16 cellular contexts compared by ENCODE assay signal in genomic region chr1:4946343-4946742, GRCh38.
DNase-seq lines count a peak whose midpoint lies in the region; ATAC-seq, FAIRE-seq and TF ChIP-seq lines count a peak whose summit lies in the region.
"Had no signal": no experiment of that assay in that cellular context is flagged by ENCODE, and none has a peak within 500 bp of the region (broad histone marks: within the 10 kb centered on the region; RNA-seq: fewer than 3 reads in every experiment).

No MANE protein-coding gene starts in this region.

- TF ChIP-seq CTCF in IMR-90 (conservative IDR thresholded peaks at IDR 0.05; ENCODE audit: low read depth, low read length) (no peak), H1 (IDR thresholded peaks at IDR 0.05; ENCODE audit: control extremely low read depth in 1 of 3, insufficient read depth in 1 of 3, low read depth in 1 of 3, low read length in 3 of 3) (no peak), glutamatergic neuron (IDR thresholded peaks at IDR 0.05; ENCODE audit: partially characterized antibody, unreplicated experiment) (no peak), tibial nerve (IDR thresholded peaks at IDR 0.05) (no peak), GM23338 (conservative IDR thresholded peaks at IDR 0.05; ENCODE audit: low read depth in 2 of 2) (no peak)

- H3K27ac ChIP-seq in IMR-90 (ENCODE audit: insufficient read depth, low read length) (no peak overlapping the region), H1 (ENCODE audit: low read depth, low read length) (no peak overlapping the region), trophoblast cell (ENCODE audit: low read depth, low read length) (no peak overlapping the region), tibial nerve (no peak overlapping the region), GM23338 (ENCODE audit: low read depth) (no peak overlapping the region)

- no peak overlapping the region for H3K4me3 Mint-ChIP-seq in glutamatergic neuron (ENCODE audit: unreplicated experiment)
- H3K4me3 Mint-ChIP-seq in GM23338 = no peak overlapping the region
- H3K4me3 Mint-ChIP-seq: CD4-positive, alpha-beta memory T cell had no signal

- dilution Hi-C loops in IMR-90 (cut with HindIII; ENCODE audit: low sequenced_read_pairs, unreplicated experiment) = no loop called here

- peaks cover 9% of the 10 kb centered on the region for H3K36me3 Mint-ChIP-seq in glutamatergic neuron (ENCODE audit: unreplicated experiment)
- H3K36me3 Mint-ChIP-seq in GM23338 (ENCODE audit: low read depth) = 0 out of 3 replicates have a peak, but pooled peaks cover 5% of the 10 kb centered on the region
- H3K36me3 Mint-ChIP-seq: CD4-positive, alpha-beta memory T cell had no signal

- H3K9me3 Mint-ChIP-seq in glutamatergic neuron (ENCODE audit: unreplicated experiment) (peaks cover 14% of the 10 kb centered on the region), GM23338 (peaks cover 8% of the 10 kb centered on the region; the same call in 2 of the 3 replicates)

- CTCF ChIA-PET in IMR-90 (lab: Yijun Ruan, JAX) = no interaction called here
- CTCF ChIA-PET in H1 (lab: Charles Lee; ENCODE audit: partially characterized antibody) = interaction anchor here (1.5 kb wide), 1 partner anchor 12 kb away, joined by 3 read pairs; no protein-coding TSS in a partner anchor

- H3K27ac Mint-ChIP-seq in glutamatergic neuron (ENCODE audit: unreplicated experiment) = no peak overlapping the region
- H3K27ac Mint-ChIP-seq in GM23338 = no peak overlapping the region
- H3K27ac Mint-ChIP-seq: CD4-positive, alpha-beta memory T cell had no signal

- H3K9ac ChIP-seq in IMR-90 (ENCODE audit: low read depth, low read length) (no peak overlapping the region), H1 (replicated peaks in 1 of 4; ENCODE audit: extremely low read depth in 1 of 4, low read depth in 3 of 4, low read length in 3 of 4) (no peak overlapping the region; a peak in 1 of 7 replicates), trophoblast cell (ENCODE audit: low read length) (no peak overlapping the region)

- H4K91ac ChIP-seq in IMR-90 (ENCODE audit: insufficient read depth, low read depth, low read length) (no peak overlapping the region), H1 (replicated peaks; ENCODE audit: insufficient read length, low read length) (no peak overlapping the region), trophoblast cell (ENCODE audit: low read depth, low read length) (no peak overlapping the region)

- POLR2A ChIA-PET in IMR-90 (lab: Charles Lee; ENCODE audit: unreplicated experiment) = no interaction called here
- POLR2A ChIA-PET in H1 (lab: Charles Lee; ENCODE audit: partially characterized antibody) = no interaction called here

- no peaks in the 10 kb centered on the region for H3K36me3 ChIP-seq in IMR-90 (ENCODE audit: control insufficient read depth, insufficient read depth, low read length)
- no peaks in the 10 kb centered on the region; a peak in 1 of 8 replicates for H3K36me3 ChIP-seq in H1 (ENCODE audit: control insufficient read depth in 2 of 4, insufficient read depth in 4 of 4, low read length in 3 of 4)
- H3K36me3 ChIP-seq in trophoblast cell (ENCODE audit: control insufficient read depth in 1 of 2, insufficient read depth in 2 of 2, low read length in 2 of 2) = no peaks in the 10 kb centered on the region
- no peaks in the 10 kb centered on the region for H3K36me3 ChIP-seq in tibial nerve
- no peaks in the 10 kb centered on the region; the same call in none of the 2 replicates for H3K36me3 ChIP-seq in GM23338 (ENCODE audit: insufficient read depth)

- H3K18ac ChIP-seq in IMR-90 (ENCODE audit: low read depth, low read length) (no peak overlapping the region), H1 (ENCODE audit: extremely low read depth, low read length) (no peak overlapping the region), trophoblast cell (ENCODE audit: low read length) (no peak overlapping the region)

- H3K79me1 ChIP-seq in IMR-90 (ENCODE audit: low read depth in 1 of 2, low read length in 2 of 2) (no peaks in the 10 kb centered on the region), H1 (ENCODE audit: low read depth, low read length) (no peaks in the 10 kb centered on the region), trophoblast cell (ENCODE audit: low read length) (no peaks in the 10 kb centered on the region)

- H2BK5ac ChIP-seq in IMR-90 (ENCODE audit: low read depth, low read length, poor library complexity, severe bottlenecking) = no peak overlapping the region
- H2BK5ac ChIP-seq in H1 (ENCODE audit: low read depth, low read length) = peak overlapping the region; percentile 37; the same call in 1 of the 2 replicates
- H2BK5ac ChIP-seq in trophoblast cell (ENCODE audit: low read depth, low read length, poor library complexity) = no peak overlapping the region

- in situ Hi-C loops in IMR-90 (cut with MboI; ENCODE audit: low sequenced_read_pairs) = no loop called here

- no peak overlapping the region for H2BK120ac ChIP-seq in IMR-90 (ENCODE audit: low read depth, low read length)
- no peak overlapping the region for H2BK120ac ChIP-seq in H1 (replicated peaks; ENCODE audit: low read depth, low read length)
- no peak overlapping the region for H2BK120ac ChIP-seq in trophoblast cell (ENCODE audit: insufficient read depth, low read length, poor library complexity)

- H3K56ac ChIP-seq in IMR-90 (ENCODE audit: extremely low read depth, insufficient read depth, low read length) = no peak overlapping the region
- no peak overlapping the region for H3K56ac ChIP-seq in H1 (replicated peaks; ENCODE audit: insufficient read length, low read depth, low read length)

- H3K4ac ChIP-seq in IMR-90 (ENCODE audit: low read depth, low read length) (no peak overlapping the region), H1 (replicated peaks; ENCODE audit: insufficient read length, low read depth, low read length) (no peak overlapping the region), trophoblast cell (ENCODE audit: low read depth, low read length) (no peak overlapping the region)

- no peaks in the 10 kb centered on the region for H3K79me2 ChIP-seq in H1 (ENCODE audit: control insufficient read depth in 1 of 2, insufficient read depth in 2 of 2, low read length in 2 of 2)
- no peaks in the 10 kb centered on the region for H3K79me2 ChIP-seq in trophoblast cell (ENCODE audit: control insufficient read depth, insufficient read depth, low read length, poor library complexity)
- no peaks in the 10 kb centered on the region for H3K79me2 ChIP-seq in GM23338 (replicated peaks; ENCODE audit: insufficient read depth)

- FAIRE-seq in H1 (lab: Jason Lieb, UNC) = no peak
- FAIRE-seq: G401.6, GM12892 had no signal

- H4K8ac ChIP-seq in IMR-90 (ENCODE audit: low read depth in 2 of 2, low read length in 2 of 2) (no peak overlapping the region), H1 (ENCODE audit: extremely low read depth, insufficient read depth, low read length) (no peak overlapping the region), trophoblast cell (ENCODE audit: low read depth, low read length) (no peak overlapping the region)

- H4K12ac ChIP-seq in trophoblast cell (ENCODE audit: low read depth, low read length) = no peak overlapping the region

- H3K14ac ChIP-seq in IMR-90 (replicated peaks; ENCODE audit: low read depth, low read length) (no peak overlapping the region), H1 (ENCODE audit: insufficient read length) (no peak overlapping the region), trophoblast cell (ENCODE audit: low read length) (no peak overlapping the region)

- TF ChIP-seq RAD21 in IMR-90 (IDR thresholded peaks at IDR 0.05; ENCODE audit: low read length) (no peak), H1 (IDR thresholded peaks at IDR 0.05 in 1 of 2, conservative IDR thresholded peaks at IDR 0.05 in 1 of 2; ENCODE audit: low read depth in 2 of 2, low read length in 2 of 2) (no peak)

- H3K27me3 Mint-ChIP-seq in glutamatergic neuron (ENCODE audit: unreplicated experiment) = no peaks in the 10 kb centered on the region
- peaks cover 5% of the 10 kb centered on the region for H3K27me3 Mint-ChIP-seq in GM23338 (ENCODE audit: insufficient read depth, low read depth, poor library complexity)

- H3K4me2 ChIP-seq in IMR-90 (ENCODE audit: low read depth, low read length) (no peak overlapping the region), H1 (ENCODE audit: insufficient read depth in 1 of 2, low read depth in 2 of 2, low read length in 2 of 2) (no peak overlapping the region), trophoblast cell (ENCODE audit: low read length) (no peak overlapping the region), GM23338 (no peak overlapping the region)

- BruUV-seq in IMR-90 (replicated peaks; lab: Mats Ljungman, UMichigan) = no TSS peak

- H3K4me3 ChIP-seq in IMR-90 (ENCODE audit: insufficient read depth, low read depth, low read length) = no peak overlapping the region
- no peak overlapping the region for H3K4me3 ChIP-seq in H1 (ENCODE audit: extremely low read depth in 1 of 4, insufficient read depth in 2 of 4, low read depth in 3 of 4, low read length in 4 of 4)
- peak overlapping the region; percentile 53 for H3K4me3 ChIP-seq in trophoblast cell (ENCODE audit: low read depth, low read length)
- no peak overlapping the region for H3K4me3 ChIP-seq in tibial nerve
- no peak overlapping the region for H3K4me3 ChIP-seq in GM23338

- ATAC-seq in IMR-90 (ENCODE audit: low read depth) (no peak), GM23338 (no peak)

- no peaks in the 10 kb centered on the region for H3K9me2 ChIP-seq in GM23338 (ENCODE audit: insufficient read depth)

- H2BK12ac ChIP-seq in H1 (ENCODE audit: low read depth, low read length) (no peak overlapping the region), trophoblast cell (ENCODE audit: low read length) (no peak overlapping the region)

- H3K4me1 ChIP-seq in IMR-90 (ENCODE audit: control insufficient read depth, insufficient read depth, low read length) (no peaks in the 10 kb centered on the region), H1 (replicated peaks in 1 of 4; ENCODE audit: control insufficient read depth in 3 of 4, insufficient read depth in 4 of 4, low read length in 3 of 4) (no peaks in the 10 kb centered on the region), trophoblast cell (ENCODE audit: control insufficient read depth in 1 of 2, insufficient read depth in 2 of 2, low read length in 2 of 2) (no peaks in the 10 kb centered on the region), tibial nerve (peaks cover 0 to 7% (median 0%) of the 10 kb centered on the region in 4 donors), GM23338 (ENCODE audit: insufficient read depth) (no peaks in the 10 kb centered on the region)

- TF ChIP-seq EP300 in H1 (IDR thresholded peaks at IDR 0.05; ENCODE audit: borderline replicate concordance in 1 of 2, low read depth in 2 of 2, low read length in 2 of 2) (no peak), tibial nerve (IDR thresholded peaks at IDR 0.05) (no peak)

- H2AFZ ChIP-seq in IMR-90 (replicated peaks; ENCODE audit: low read length, poor library complexity) = peak overlapping the region; percentile 10
- no peak overlapping the region for H2AFZ ChIP-seq in H1 (ENCODE audit: low read length)
- H2AFZ ChIP-seq in trophoblast cell (ENCODE audit: insufficient read depth, low read length, poor library complexity) = no peak overlapping the region
- no peak overlapping the region for H2AFZ ChIP-seq in GM23338

- H2AK9ac ChIP-seq in IMR-90 (replicated peaks; ENCODE audit: low read depth, low read length, poor library complexity) = no peak overlapping the region

- H3K9me1 ChIP-seq in IMR-90 (ENCODE audit: insufficient read depth, low read length) = no peaks in the 10 kb centered on the region

- 50% methylated on average over 3 of the region's 5 CpGs; no CpG with 5 or more reads in 1 of the 2 experiments for WGBS in IMR-90 (ENCODE audit: extremely low coverage in 2 of 2, insufficient read length in 1 of 2), 2 experiments
- 86% methylated on average over 5 of the region's 5 CpGs; no CpG with 5 or more reads in 1 of the 2 experiments for WGBS in H1 (ENCODE audit: extremely low coverage in 1 of 2, insufficient coverage in 1 of 2, insufficient read length in 1 of 2, insufficient replicate concordance in 2 of 2, low coverage in 1 of 2, low lambda C conversion rate in 2 of 2, missing lambda C conversion rate in 1 of 2), 2 experiments
- no CpG with 5 or more reads among the region's 5 CpGs for WGBS in trophoblast cell (ENCODE audit: extremely low coverage, insufficient coverage, insufficient read length)
- WGBS in tibial nerve, 2 donors = 93% methylated on average over 5 of the region's 5 CpGs

- intact Hi-C loops in IMR-90 (cut with micrococcal nuclease) = no loop called here

- no peaks in the 10 kb centered on the region; the same call in 1 of the 2 replicates for H3K23me2 ChIP-seq in H1 (ENCODE audit: low read depth, low read length)

- H4K20me1 ChIP-seq in IMR-90 (ENCODE audit: insufficient read depth, low read length) (no peaks in the 10 kb centered on the region), H1 (replicated peaks in 1 of 2; ENCODE audit: control insufficient read depth in 1 of 2, insufficient read depth in 2 of 2, low read length in 2 of 2) (no peaks in the 10 kb centered on the region), GM23338 (replicated peaks; ENCODE audit: insufficient read depth) (no peaks in the 10 kb centered on the region)

- H3K4me1 Mint-ChIP-seq in glutamatergic neuron (ENCODE audit: low read depth, unreplicated experiment) (peaks cover 3% of the 10 kb centered on the region), GM23338 (no peaks in the 10 kb centered on the region)
- H3K4me1 Mint-ChIP-seq: CD4-positive, alpha-beta memory T cell had no signal

- H2AK5ac ChIP-seq in IMR-90 (ENCODE audit: low read depth, low read length) (no peak overlapping the region), H1 (ENCODE audit: low read depth, low read length) (0 out of 2 replicates have a peak overlapping the region, but pooled peaks have one; percentile 83), trophoblast cell (ENCODE audit: low read length) (no peak overlapping the region)

- H3F3A ChIP-seq in GM23338 (replicated peaks; ENCODE audit: low read depth) = no peaks in the 10 kb centered on the region

- H4K5ac ChIP-seq in IMR-90 (ENCODE audit: low read depth, low read length) = no peak overlapping the region
- no peak overlapping the region for H4K5ac ChIP-seq in H1 (ENCODE audit: insufficient read length, low read depth, low read length)

- no peak overlapping the region for H2BK15ac ChIP-seq in IMR-90 (ENCODE audit: low read depth, low read length)
- H2BK15ac ChIP-seq in H1 (ENCODE audit: low read length) = no peak overlapping the region

- TF ChIP-seq POLR2A in IMR-90 (IDR thresholded peaks at IDR 0.05; ENCODE audit: low read depth, low read length) (no peak), H1 (IDR thresholded peaks at IDR 0.05; ENCODE audit: control extremely low read depth in 1 of 2, low read depth in 2 of 2, low read length in 2 of 2) (no peak), tibial nerve (IDR thresholded peaks at IDR 0.05) (no peak)

- H3K23ac ChIP-seq in IMR-90 (ENCODE audit: low read depth, low read length) (no peak overlapping the region), H1 (ENCODE audit: insufficient read length) (no peak overlapping the region), trophoblast cell (ENCODE audit: low read length) (no peak overlapping the region)

- no peak overlapping the region for H2BK20ac ChIP-seq in IMR-90 (ENCODE audit: low read depth, low read length)
- no peak overlapping the region for H2BK20ac ChIP-seq in H1 (ENCODE audit: low read length)

- DNase-seq in IMR-90 (no peak), H1 (ENCODE audit: low read depth in 1 of 2, low spot score in 2 of 2) (no peak), trophoblast cell (no peak), glutamatergic neuron (no peak), tibial nerve (ENCODE audit: low spot score in 2 of 2) (no peak), GM23338 (ENCODE audit: low spot score) (no peak)
- DNase-seq: C1 segment of cervical spinal cord; CD4-positive, alpha-beta memory T cell; COR-L47; DMS153; DND-41; GOT3; H7; HCEC 1CT had no signal

- H3K27me3 ChIP-seq in IMR-90 (ENCODE audit: control insufficient read depth, insufficient read depth, low read length) = no peaks in the 10 kb centered on the region
- H3K27me3 ChIP-seq in H1 (replicated peaks in 1 of 4; ENCODE audit: control insufficient read depth in 3 of 4, extremely low read depth in 1 of 4, insufficient read depth in 3 of 4, low read length in 3 of 4) = no peaks in the 10 kb centered on the region
- no peaks in the 10 kb centered on the region for H3K27me3 ChIP-seq in trophoblast cell (ENCODE audit: insufficient read depth, low read length)
- H3K27me3 ChIP-seq in tibial nerve = no peaks in the 10 kb centered on the region
- H3K27me3 ChIP-seq in GM23338 (ENCODE audit: insufficient read depth) = no peaks in the 10 kb centered on the region

- H3K9me3 ChIP-seq in IMR-90 (ENCODE audit: control insufficient read depth, insufficient read depth, low read length) (peaks cover 37% of the 10 kb centered on the region), H1 (ENCODE audit: insufficient read depth in 2 of 2, low read depth in 1 of 2, low read length in 1 of 2) (peaks cover 0 to 4% of the 10 kb centered on the region in 2 experiments; a peak in 1 of 4 replicates), trophoblast cell (ENCODE audit: insufficient read depth, low read depth, low read length) (peaks cover 6% of the 10 kb centered on the region), tibial nerve (no peaks in the 10 kb centered on the region)
